31 cellular contexts compared by ENCODE assay signal in genomic region chrM:10756-11641, GRCh38.
"Had no signal": no experiment of that assay in that cellular context is flagged by ENCODE, and none has a peak within 500 bp of the region (broad histone marks: within the 10 kb centered on the region; RNA-seq: fewer than 3 reads in every experiment).

No MANE protein-coding gene starts in this region.

- H3K36me3 ChIP-seq: Peyer's patch, SJSA1 had no signal

- H2AFZ ChIP-seq: PC-9 had no signal

- H3K4me3 ChIP-seq: PC-9, Peyer's patch, SJSA1 had no signal

- H3K27ac ChIP-seq: PC-9, Peyer's patch, SJSA1 had no signal

- DNase-seq: MM.1S, NCI-H1048, NCI-H1092 treated with DMSO at 0.1 percent for 48 hours, NCI-H1105 treated with DMSO at 0.1 percent for 48 hours, NCI-H1417, NCI-H1436, NCI-H146, NCI-H1694, NCI-H187, NCI-H1930, NCI-H2029 treated with DMSO at 0.1 percent for 48 hours, NCI-H2081 treated with DMSO at 0.1 percent for 48 hours, NCI-H2107, NCI-H2171, NCI-H226, NCI-H446 treated with DMSO at 0.1 percent for 48 hours, NCI-H510A, NCI-H524, NCI-H526, NCI-H69, NCI-H748 treated with DMSO at 0.1 percent for 48 hours, NCI-H82, PC-9, Peyer's patch, Right ventricle myocardium superior, RPMI8226, SHP77 treated with DMSO at 0.1 percent for 48 hours, SK-N-SH, SW 1271, T-helper 1 cell had no signal

- H3K4me1 ChIP-seq: Peyer's patch, SJSA1 had no signal

- H3K9ac ChIP-seq: SK-N-SH had no signal

- H3K9me3 ChIP-seq: Peyer's patch, SJSA1, SK-N-SH had no signal

- H3K27me3 ChIP-seq: Peyer's patch, SJSA1 had no signal

- H3K4me2 ChIP-seq: PC-9, SK-N-SH had no signal
